Comparison of ENCODE assay signal across 8 cellular contexts in genomic region chr15:44712108-44713005, GRCh38. TPM values are rescaled to one million over a fixed set of nuclear protein-coding genes. Genes with fewer than 3 reads are reported as not detected.
DNase-seq lines count a peak whose midpoint lies in the region; ATAC-seq and TF ChIP-seq lines count a peak whose summit lies in the region.

No MANE protein-coding gene starts in this region.

- H3K27me3 ChIP-seq in heart right ventricle = no peaks in the 10 kb centered on the region

- WGBS in heart right ventricle, 2 donors = 8 to 14% methylated on average over 35 of the region's 35 CpGs

- H3K4me1 ChIP-seq in heart right ventricle = peaks cover 5 to 57% (median 41%) of the 10 kb centered on the region in 9 donors

- TF ChIP-seq CTCF in GM10248 (IDR thresholded peaks at IDR 0.05; ENCODE audit: control extremely low read depth, extremely low read depth, low read depth, missing control alignments) (no peak), heart right ventricle (IDR thresholded peaks at IDR 0.05) (no peak)

- POLR2A ChIA-PET in GM10248 (lab: Yijun Ruan, JAX) = interaction anchor here (0.6 to 6.9 kb wide), 10 partner anchors 9 to 936 kb away, joined by 4 to 112 read pairs (median 10); partner anchors contain the start of genes SPG11 and TRIM69

- ATAC-seq in heart right ventricle (peak; percentile 57 to 83 (median 76)), HG03280 (IDR thresholded peaks at IDR 0.05; ENCODE audit: unreplicated experiment) (no peak)

- H3K27ac ChIP-seq in KOPT-K1 (ENCODE audit: low read depth, low read length, poor library complexity, severe bottlenecking) = peak overlapping the region; percentile 98
- peak overlapping the region; percentile 95 to 100 (median 99) for H3K27ac ChIP-seq in heart right ventricle

- CTCF ChIA-PET in GM10248 (lab: Yijun Ruan, JAX) = interaction anchor here (1.5 to 13.9 kb wide), 5 partner anchors 9 to 63 kb away, joined by 3 to 120 read pairs (median 23); partner anchors contain the start of genes SPG11 and TRIM69

- H3K36me3 ChIP-seq in KOPT-K1 (ENCODE audit: insufficient read depth, low read length) = peaks cover 41% of the 10 kb centered on the region
- peaks cover 0 to 51% (median 20%) of the 10 kb centered on the region in 9 donors for H3K36me3 ChIP-seq in heart right ventricle

- peak overlapping the region; percentile 80 to 99 (median 91) for H3K4me3 ChIP-seq in heart right ventricle

- no peaks in the 10 kb centered on the region for H3K9me3 ChIP-seq in KOPT-K1 (ENCODE audit: insufficient read depth, low read length, poor library complexity, severe bottlenecking)
- H3K9me3 ChIP-seq in heart right ventricle = no peaks in the 10 kb centered on the region

- intact Hi-C loops in heart right ventricle (cut with DNase I) = loop anchor here in 2 of 10 donors (2.0 kb wide), 2 partner anchors 14 to 16 kb away; no protein-coding TSS in a partner anchor

- DNase-seq in GM10248 (ENCODE audit: extremely low spot score) = peak; percentile 31
- DNase-seq in SKM-1 treated with dmso at 0.1 percent for 144 hours (lab: John Stamatoyannopoulos, UW; ENCODE audit: unreplicated experiment) = peak; percentile 52
- DNase-seq in amniotic stem cell (lab: John Stamatoyannopoulos, UW) = peak; percentile 30
- DNase-seq in heart right ventricle = peak; percentile 45 to 92
- DNase-seq in pons (ENCODE audit: low spot score) = peak; percentile 82
- no peak for DNase-seq in GM19238 (ENCODE audit: insufficient read length, low spot score)

RNA-seq across cellular contexts. Expression of gene B2M, which starts 1.0 kb away (rescaled TPM):
- 1,000 to 10,000 TPM in 6 of 10 donors, 100 to 1,000 TPM in 4; 782 to 5,382 (median 1,085) TPM for total RNA-seq in heart right ventricle
- polyA plus RNA-seq in heart right ventricle = 1,000 to 10,000 TPM in 1 of 2 donors, 100 to 1,000 TPM in 1; 833 to 1,897 TPM

RNA-seq across cellular contexts. Expression of gene PATL2, which starts 1.2 kb away (rescaled TPM):
- total RNA-seq in heart right ventricle = 1 to 10 TPM in 9 of 10 donors, under 1 TPM in 1; 0.77 to 8.6 (median 3.1) TPM
- 1 to 10 TPM in 1 of 2 donors, under 1 TPM in 1; 0.33 to 2.1 TPM for polyA plus RNA-seq in heart right ventricle

RNA-seq across cellular contexts. Expression of gene TRIM69, which starts 24.0 kb away (rescaled TPM):
- 100 to 1,000 TPM in 1 of 10 donors, 10 to 100 TPM in 9; 58.3 to 146 (median 70.4) TPM for total RNA-seq in heart right ventricle
- polyA plus RNA-seq in heart right ventricle = 10 to 100 TPM; 25.2 to 35.0 TPM

RNA-seq across cellular contexts. Expression of gene SPG11, which starts 48.9 kb away (rescaled TPM):
- total RNA-seq in heart right ventricle = 10 to 100 TPM; 43.6 to 63.4 (median 52.7) TPM
- polyA plus RNA-seq in heart right ventricle = 10 to 100 TPM; 17.4 to 43.7 TPM
